In genomic region chr5:81825237-81825636, GRCh38 we compare ENCODE assay signal across 9 cellular contexts.
DNase-seq lines count a peak whose midpoint lies in the region; ATAC-seq and TF ChIP-seq lines count a peak whose summit lies in the region.
"Had no signal": no experiment of that assay in that cellular context is flagged by ENCODE, and none has a peak within 500 bp of the region (broad histone marks: within the 10 kb centered on the region; RNA-seq: fewer than 3 reads in every experiment).

No MANE protein-coding gene starts in this region.

- peaks cover 24% of the 10 kb centered on the region for H3K4me1 Mint-ChIP-seq in brain

- H3K9me3 ChIP-seq in BE2C = no peaks in the 10 kb centered on the region; the same call in 1 of the 2 replicates

- H3K27me3 Mint-ChIP-seq in brain = no peaks in the 10 kb centered on the region

- no peak for TF ChIP-seq CTCF in BE2C (IDR thresholded peaks at IDR 0.05; ENCODE audit: low read depth, low read length)
- TF ChIP-seq CTCF in brain (conservative IDR thresholded peaks at IDR 0.05) = no peak

- peaks cover 0 to 5% (median 0%) of the 10 kb centered on the region in 5 experiments for H3K9me3 Mint-ChIP-seq in brain
- H3K9me3 Mint-ChIP-seq: activated naive CD8-positive, alpha-beta T cell treated with anti-CD3 and anti-CD28 coated beads, Interleukin-2, amount 10 ng/mL, durations not matched to agents 7 days and 5 days had no signal

- H3K4me3 ChIP-seq in BE2C (ENCODE audit: low read depth, low read length) = no peak overlapping the region

- H3K4me1 ChIP-seq in BE2C = peaks cover 6% of the 10 kb centered on the region

- H3K27ac Mint-ChIP-seq in brain = peak overlapping the region in 4 of 5 experiments; percentile 17 to 75 (median 54)
- H3K27ac Mint-ChIP-seq: activated naive CD8-positive, alpha-beta T cell treated with anti-CD3 and anti-CD28 coated beads, Interleukin-2, amount 10 ng/mL, durations not matched to agents 7 days and 5 days had no signal

- H3K36me3 Mint-ChIP-seq in brain = no peaks in the 10 kb centered on the region

- no peaks in the 10 kb centered on the region for H3K36me3 ChIP-seq in BE2C

- no peak for ATAC-seq in GM19463 (IDR thresholded peaks at IDR 0.05; ENCODE audit: unreplicated experiment)

- DNase-seq in BE2C (peak; percentile 63), NCI-H1105 treated with DMSO at 0.1 percent for 48 hours (lab: John Stamatoyannopoulos, UW) (peak; percentile 71), medulla oblongata (ENCODE audit: extremely low spot score) (peak; percentile 31), CD1c-positive myeloid dendritic cell (ENCODE audit: extremely low spot score) (no peak)
- DNase-seq in stimulated activated CD8-positive, alpha-beta memory T cell treated with anti-CD3 and anti-CD28 coated beads, Interleukin-4, amount 100 ng/mL, for 48 hours = no peak
- DNase-seq in activated CD4-positive, alpha-beta T cell treated with anti-CD3 and anti-CD28 coated beads for 48 hours = no peak
- DNase-seq: activated naive CD8-positive, alpha-beta T cell treated with anti-CD3 and anti-CD28 coated beads, Interleukin-2, amount 10 ng/mL, durations not matched to agents 7 days and 5 days had no signal

- H3K27me3 ChIP-seq in BE2C = no peaks in the 10 kb centered on the region

- no peak overlapping the region for H3K4me3 Mint-ChIP-seq in brain
- H3K4me3 Mint-ChIP-seq: activated naive CD8-positive, alpha-beta T cell treated with anti-CD3 and anti-CD28 coated beads, Interleukin-2, amount 10 ng/mL, durations not matched to agents 7 days and 5 days had no signal

Comparison
In these comparisons a context has a peak if more than half of its experiments do, and no peak if none do; other contexts are left out.
1. DNase-seq: peak in BE2C (single experiment), NCI-H1105 treated with DMSO at 0.1 percent for 48 hours (single experiment) and medulla oblongata (single experiment); none in stimulated activated CD8-positive, alpha-beta memory T cell treated with anti-CD3 and anti-CD28 coated beads, Interleukin-4, amount 100 ng/mL, for 48 hours (single experiment), CD1c-positive myeloid dendritic cell (single experiment) and activated CD4-positive, alpha-beta T cell treated with anti-CD3 and anti-CD28 coated beads for 48 hours (single experiment).